ENCODE assay signal across 17 cellular contexts in the genomic region with DNA sequence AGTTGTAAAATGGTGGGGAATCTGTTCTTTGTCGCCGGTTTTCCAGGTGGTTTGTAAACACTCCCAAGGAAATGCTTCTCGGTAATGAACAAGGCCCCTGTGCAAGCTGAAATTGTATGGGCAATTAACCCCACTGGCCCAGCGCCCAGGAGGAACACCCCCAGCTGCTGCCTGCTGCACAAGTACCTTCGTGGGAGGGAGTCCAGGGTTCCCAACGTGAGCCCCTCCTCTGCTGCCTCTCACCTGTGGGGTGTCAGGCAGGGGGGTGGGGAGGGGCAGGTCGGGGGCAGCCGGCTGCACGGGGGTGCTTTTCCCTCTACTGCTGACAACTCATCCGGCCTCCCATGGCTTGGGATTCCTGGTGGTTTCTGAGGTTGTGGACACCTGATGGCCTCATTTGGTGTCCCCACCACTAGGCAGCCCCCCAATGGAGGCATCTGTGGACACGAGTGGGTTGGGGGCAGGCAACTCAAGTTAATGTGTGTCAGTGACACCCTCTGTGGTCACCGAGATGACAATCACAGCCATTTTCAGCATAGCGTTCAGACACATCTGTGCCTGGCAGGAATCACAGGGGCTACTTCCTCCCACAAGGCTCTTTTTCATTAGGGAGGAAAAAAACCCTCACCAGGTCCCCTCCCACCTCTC. TPM values are rescaled to one million over a fixed set of nuclear protein-coding genes. Genes with fewer than 3 reads are reported as not detected.
A peak's percentile ranks its signal among the peaks of the same experiment; 100 is the strongest.
DNase-seq lines count a peak whose midpoint lies in the region; ATAC-seq and TF ChIP-seq lines count a peak whose summit lies in the region.
"Had no signal": no experiment of that assay in that cellular context is flagged by ENCODE, and none has a peak within 500 bp of the region (broad histone marks: within the 10 kb centered on the region; RNA-seq: fewer than 3 reads in every experiment).

No MANE protein-coding gene starts in this region.

- POLR2A ChIA-PET in RWPE1 (lab: Yijun Ruan, JAX; ENCODE audit: low non-redundant PET) = no interaction called here

- H3K9me3 ChIP-seq in stomach = no peaks in the 10 kb centered on the region

- TF ChIP-seq POLR2A in stomach (IDR thresholded peaks at IDR 0.05) = no peak

- ATAC-seq in left colon (peak; percentile 58), SK-N-SH treated with all-trans-retinoic acid at 6 μM for 48 hours (no peak)

- TF ChIP-seq EP300 in stomach (IDR thresholded peaks at IDR 0.05) = no peak

- intact Hi-C loops in left colon (cut with DNase I, micrococcal nuclease) = no loop called here
- intact Hi-C loops in stomach (cut with DNase I; ENCODE audit: low total_unique reads) = no loop called here

- DNase-seq in DMS79 (lab: John Stamatoyannopoulos, UW) = peak; percentile 91
- DNase-seq in NCI-H187 treated with DMSO at 0.1 percent for 48 hours (lab: John Stamatoyannopoulos, UW) = peak; percentile 74
- DNase-seq in NCI-H524 (lab: John Stamatoyannopoulos, UW) = peak; percentile 23 to 70
- DNase-seq in left colon = peak in 1 of 2 donors; percentile 25
- DNase-seq in RWPE1 (ENCODE audit: low spot score) = no peak
- DNase-seq in stomach = no peak
- no peak for DNase-seq in epidermal melanocyte (ENCODE audit: insufficient read length, low spot score)
- DNase-seq: cortex of kidney, DND-41, islet precursor cell, T1000 had no signal

- WGBS in stomach, 5 donors = 32 to 49% (median 36%) methylated on average over 7 to 13 of the region's 13 CpGs

- no peak overlapping the region for H3K4me3 ChIP-seq in stomach

- H3K27ac ChIP-seq in RWPE1 = no peak overlapping the region
- H3K27ac ChIP-seq in stomach = no peak overlapping the region

- TF ChIP-seq CTCF in RWPE1 (conservative IDR thresholded peaks at IDR 0.05; ENCODE audit: low read depth) = no peak
- no peak for TF ChIP-seq CTCF in stomach (IDR thresholded peaks at IDR 0.05)

- H3K4me1 ChIP-seq in stomach = no peaks in the 10 kb centered on the region

- CTCF ChIA-PET in RWPE1 (lab: Yijun Ruan, JAX) = no interaction called here

- no peaks in the 10 kb centered on the region for H3K36me3 ChIP-seq in stomach

- peaks cover 0 to 41% (median 10%) of the 10 kb centered on the region in 3 donors for H3K27me3 ChIP-seq in stomach

TF ChIP-seq in SK-N-SH treated with all-trans-retinoic acid at 6 μM for 48 hours, 23 proteins besides CTCF, POLR2A, EP300 and RAD21:
- TF ChIP-seq BACH2 (CRISPR knock-in tag; IDR thresholded peaks at IDR 0.05; ENCODE audit: borderline replicate concordance) (no peak), ESRRG (CRISPR knock-in tag; IDR thresholded peaks at IDR 0.05) (no peak), ZFP30 (CRISPR knock-in tag; IDR thresholded peaks at IDR 0.05) (no peak), CSDC2 (CRISPR knock-in tag; IDR thresholded peaks at IDR 0.05) (no peak), PATZ1 (CRISPR knock-in tag; IDR thresholded peaks at IDR 0.05; ENCODE audit: borderline replicate concordance) (no peak), TCF4 (CRISPR knock-in tag; IDR thresholded peaks at IDR 0.05; ENCODE audit: borderline replicate concordance) (no peak)

RNA-seq across cellular contexts. Expression of gene PRR23E, which starts 35.6 kb away (rescaled TPM):
- total RNA-seq in left colon (not detected), stomach (not detected)
- not detected for polyA plus RNA-seq in stomach
- total RNA-seq: H1, NCI-H460, temporal lobe had no signal
- polyA plus RNA-seq: esophagus, H1, IgD-negative memory B cell had no signal

Comparison
In these comparisons a context has a peak if more than half of its experiments do, and no peak if none do; other contexts are left out.
1. DNase-seq: peak in DMS79 (single experiment), NCI-H187 treated with DMSO at 0.1 percent for 48 hours (single experiment) and NCI-H524 (2 of 2); none in RWPE1 (single experiment), stomach (single experiment) and epidermal melanocyte (single experiment).